In genomic region chr17:42675984-42676423, GRCh38 we compare ENCODE assay signal across 8 cellular contexts. TPM values are rescaled to one million over a fixed set of nuclear protein-coding genes. Genes with fewer than 3 reads are reported as not detected.
DNase-seq lines count a peak whose midpoint lies in the region; ATAC-seq and TF ChIP-seq lines count a peak whose summit lies in the region.

No MANE protein-coding gene starts in this region.

- TF ChIP-seq CTCF in DOHH2 (IDR thresholded peaks at IDR 0.05; ENCODE audit: low read depth, low read length, poor library complexity, severe bottlenecking) (no peak), KMS-11 (conservative IDR thresholded peaks at IDR 0.05; ENCODE audit: low read depth, low read length) (no peak)

- H3K9me2 ChIP-seq in DOHH2 (replicated peaks; ENCODE audit: control insufficient read depth, low read length): no peaks in the 10 kb centered on the region

- no peaks in the 10 kb centered on the region for H3K79me2 ChIP-seq in DOHH2 (ENCODE audit: control insufficient read depth, low read length)
- H3K79me2 ChIP-seq in KMS-11 (ENCODE audit: insufficient read depth, low read depth): peaks cover 67% of the 10 kb centered on the region

- no peaks in the 10 kb centered on the region for H3K9me3 ChIP-seq in DOHH2 (ENCODE audit: control insufficient read depth, insufficient read depth, low read length)
- H3K9me3 ChIP-seq in iPS-15b (ENCODE audit: control insufficient read depth, insufficient read depth, low read length): no peaks in the 10 kb centered on the region
- H3K9me3 ChIP-seq in skeletal muscle satellite cell (replicated peaks; ENCODE audit: low read length): no peaks in the 10 kb centered on the region

- H3K4me1 ChIP-seq in DOHH2 (ENCODE audit: control insufficient read depth, low read length) (peaks cover 68% of the 10 kb centered on the region), KMS-11 (ENCODE audit: low read depth, poor library complexity, severe bottlenecking) (peaks cover 27% of the 10 kb centered on the region), iPS-15b (ENCODE audit: control insufficient read depth, insufficient read depth, low read length) (peaks cover 13% of the 10 kb centered on the region), skeletal muscle satellite cell (ENCODE audit: control insufficient read depth, insufficient read depth, low read length) (peaks cover 46% of the 10 kb centered on the region)

- ATAC-seq in HG03196 (IDR thresholded peaks at IDR 0.05; ENCODE audit: unreplicated experiment) (no peak), HG02571 (IDR thresholded peaks at IDR 0.05; ENCODE audit: unreplicated experiment) (no peak), GM21619 (IDR thresholded peaks at IDR 0.05; ENCODE audit: unreplicated experiment) (no peak)

- H3K27me3 ChIP-seq in DOHH2 (ENCODE audit: control insufficient read depth, low read length) (peaks cover 51% of the 10 kb centered on the region), KMS-11 (ENCODE audit: insufficient read depth, low read depth) (no peaks in the 10 kb centered on the region), iPS-15b (ENCODE audit: control insufficient read depth, insufficient read depth, low read length) (peaks cover 45% of the 10 kb centered on the region), skeletal muscle satellite cell (ENCODE audit: control insufficient read depth, insufficient read depth, low read length) (no peaks in the 10 kb centered on the region)

- no peaks in the 10 kb centered on the region for H4K20me1 ChIP-seq in DOHH2 (ENCODE audit: control insufficient read depth, insufficient read depth, low read depth, low read length)
- H4K20me1 ChIP-seq in KMS-11 (ENCODE audit: insufficient read depth): no peaks in the 10 kb centered on the region

- H2AFZ ChIP-seq in KMS-11 (ENCODE audit: low read depth): 0 out of 2 replicates have a peak overlapping the region, but pooled peaks have one; percentile 16

- H3K27ac ChIP-seq in DOHH2 (ENCODE audit: low read depth, low read length) (no peak overlapping the region), KMS-11 (peak overlapping the region; percentile 52)

- H3K9ac ChIP-seq in KMS-11 (peak overlapping the region; percentile 70), iPS-15b (ENCODE audit: low read depth, low read length) (no peak overlapping the region), skeletal muscle satellite cell (ENCODE audit: low read depth, low read length) (peak overlapping the region; percentile 87)

- no peaks in the 10 kb centered on the region for H3K36me3 ChIP-seq in DOHH2 (ENCODE audit: control insufficient read depth, low read length)
- peaks cover 6% of the 10 kb centered on the region for H3K36me3 ChIP-seq in KMS-11 (ENCODE audit: insufficient read depth)
- peaks cover 7% of the 10 kb centered on the region for H3K36me3 ChIP-seq in iPS-15b (ENCODE audit: control insufficient read depth, insufficient read depth, low read length)
- H3K36me3 ChIP-seq in skeletal muscle satellite cell (ENCODE audit: insufficient read depth, low read length): peaks cover 24% of the 10 kb centered on the region

- H3K4me2 ChIP-seq in DOHH2 (ENCODE audit: low read length) (peak overlapping the region; percentile 96), KMS-11 (peak overlapping the region; percentile 95), skeletal muscle satellite cell (ENCODE audit: low read length) (peak overlapping the region; percentile 99)

- peaks cover 10% of the 10 kb centered on the region; the same call in 1 of the 2 replicates for H3F3A ChIP-seq in DOHH2 (ENCODE audit: control insufficient read depth, insufficient read depth)

- H3K4me3 ChIP-seq in DOHH2 (ENCODE audit: low read length) (peak overlapping the region; percentile 81), KMS-11 (IDR thresholded peaks at IDR 0.05; ENCODE audit: insufficient read depth, low read depth, low read length) (peak overlapping the region; percentile 78), iPS-15b (ENCODE audit: low read depth, low read length) (peak overlapping the region; percentile 93), skeletal muscle satellite cell (ENCODE audit: low read length) (peak overlapping the region; percentile 99)

- peak; percentile 19 for DNase-seq in amniotic stem cell (lab: John Stamatoyannopoulos, UW)

RNA-seq across cellular contexts. Expression of gene PLEKHH3, which starts 0.8 kb away (rescaled TPM):
- total RNA-seq in skeletal muscle satellite cell (2012; rRNA removed): 10.9 and 12.9 TPM in 2 replicates

RNA-seq across cellular contexts. Expression of gene CCR10, which starts 5.6 kb away (rescaled TPM):
- 5.0 and 5.6 TPM in 2 replicates for total RNA-seq in skeletal muscle satellite cell (2012; rRNA removed)

RNA-seq across cellular contexts. Expression of gene CNTNAP1, which starts 6.3 kb away (rescaled TPM):
- total RNA-seq in skeletal muscle satellite cell (2012; rRNA removed): 20.3 and 20.5 TPM in 2 replicates

RNA-seq across cellular contexts. Expression of gene TUBG2, which starts 16.9 kb away (rescaled TPM):
- 13.3 and 14.4 TPM in 2 replicates for total RNA-seq in skeletal muscle satellite cell (2012; rRNA removed)
